In the genomic region with DNA sequence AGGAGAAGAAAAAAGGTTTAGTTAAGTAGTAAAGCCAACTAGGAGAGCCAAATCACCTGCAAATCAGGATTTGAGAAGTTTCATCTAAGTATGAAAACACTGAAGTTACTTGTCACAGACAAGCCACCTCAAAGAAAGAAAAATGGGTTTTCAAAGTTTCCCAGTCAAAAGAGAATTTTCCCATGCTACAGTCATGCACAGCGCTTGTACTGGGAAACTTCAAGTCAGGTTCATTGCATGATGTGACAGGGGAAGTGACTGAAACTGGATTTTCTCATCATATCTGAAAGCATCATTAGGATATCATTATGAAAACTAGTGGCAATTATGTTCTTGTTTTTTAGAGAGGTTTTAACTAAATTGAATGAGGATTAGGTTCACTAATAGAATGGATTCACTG, we compare ENCODE assay signal across 23 cellular contexts.
DNase-seq lines count a peak whose midpoint lies in the region; ATAC-seq, FAIRE-seq and TF ChIP-seq lines count a peak whose summit lies in the region.
"Had no signal": no experiment of that assay in that cellular context is flagged by ENCODE, and none has a peak within 500 bp of the region (broad histone marks: within the 10 kb centered on the region; RNA-seq: fewer than 3 reads in every experiment).

No MANE protein-coding gene starts in this region.

- no peak for TF ChIP-seq POLR2A in GM12892 (IDR thresholded peaks at IDR 0.05; ENCODE audit: low read depth, low read length)
- TF ChIP-seq POLR2A in erythroblast (IDR thresholded peaks at IDR 0.05; ENCODE audit: low read length), result no peak

- DNase-seq in GM12892 (ENCODE audit: insufficient read length) (no peak), HTR-8/SVneo (ENCODE audit: insufficient read length, low spot score) (no peak), erythroblast (lab: John Stamatoyannopoulos, UW) (no peak), NCI-H1436 treated with DMSO at 0.1 percent for 48 hours (lab: John Stamatoyannopoulos, UW) (no peak)
- DNase-seq: activated CD8-positive, alpha-beta T cell treated with anti-CD3 and anti-CD28 coated beads for 36 hours; activated gamma-delta T cell; activated naive CD8-positive, alpha-beta T cell treated with anti-CD3 and anti-CD28 coated beads, Interleukin-2, amount 50 U/mL, for 24 hours; BE2C; cerebellar nuclear complex; COR-L47; DMS79; H9; heart right ventricle; left colon; NCI-H1694; NCI-H510A treated with DMSO at 0.1 percent for 48 hours; SHP77 treated with DMSO at 0.1 percent for 48 hours had no signal

- ATAC-seq in GM19043 (IDR thresholded peaks at IDR 0.05; ENCODE audit: low read depth, unreplicated experiment) (peak; percentile 42), GM21717 (IDR thresholded peaks at IDR 0.05; ENCODE audit: unreplicated experiment) (peak; percentile 35), HG03378 (IDR thresholded peaks at IDR 0.05; ENCODE audit: unreplicated experiment) (peak; percentile 39)
- ATAC-seq in activated CD4-positive, CD25-positive, alpha-beta regulatory T cell treated with anti-CD3 and anti-CD28 coated beads, Interleukin-2, amount 50 U/mL, for 24 hours, result no peak
- ATAC-seq: activated CD8-positive, alpha-beta T cell treated with anti-CD3 and anti-CD28 coated beads for 36 hours; activated naive CD8-positive, alpha-beta T cell treated with anti-CD3 and anti-CD28 coated beads, Interleukin-2, amount 50 U/mL, for 24 hours; heart right ventricle; left colon; Panc1; sciatic nerve had no signal

- FAIRE-seq in GM12892 (lab: Jason Lieb, UNC), result peak; percentile 88
- FAIRE-seq in HTR-8/SVneo (lab: Jason Lieb, UNC), result no peak

Comparison
In these comparisons a context has a peak if more than half of its experiments do, and no peak if none do; other contexts are left out.
1. ATAC-seq: peak in GM19043 (single experiment), GM21717 (single experiment) and HG03378 (single experiment); none in activated CD4-positive, CD25-positive, alpha-beta regulatory T cell treated with anti-CD3 and anti-CD28 coated beads, Interleukin-2, amount 50 U/mL, for 24 hours (0 of 2).